10 cellular contexts compared by ENCODE assay signal in genomic region chr1:151619489-151620093, GRCh38. TPM values are rescaled to one million over a fixed set of nuclear protein-coding genes. Genes with fewer than 3 reads are reported as not detected.
DNase-seq lines count a peak whose midpoint lies in the region; ATAC-seq and TF ChIP-seq lines count a peak whose summit lies in the region.
"Had no signal": no experiment of that assay in that cellular context is flagged by ENCODE, and none has a peak within 500 bp of the region (broad histone marks: within the 10 kb centered on the region; RNA-seq: fewer than 3 reads in every experiment).

No MANE protein-coding gene starts in this region.

- H3K9me3 ChIP-seq in IMR-90 (ENCODE audit: control insufficient read depth, insufficient read depth, low read length) (no peaks in the 10 kb centered on the region), colonic mucosa (no peaks in the 10 kb centered on the region), muscle layer of colon (ENCODE audit: low read length) (no peaks in the 10 kb centered on the region)

- dilution Hi-C loops in IMR-90 (cut with HindIII; ENCODE audit: low sequenced_read_pairs, unreplicated experiment): no loop called here

- H3K36me3 ChIP-seq in IMR-90 (ENCODE audit: control insufficient read depth, insufficient read depth, low read length) (no peaks in the 10 kb centered on the region), colonic mucosa (no peaks in the 10 kb centered on the region), muscle layer of colon (ENCODE audit: insufficient read depth, low read length) (no peaks in the 10 kb centered on the region)

- TF ChIP-seq CTCF in 22Rv1 (IDR thresholded peaks at IDR 0.05): no peak
- no peak for TF ChIP-seq CTCF in IMR-90 (conservative IDR thresholded peaks at IDR 0.05; ENCODE audit: low read depth, low read length)
- TF ChIP-seq CTCF in colonic mucosa (IDR thresholded peaks at IDR 0.05): no peak

- no peak overlapping the region for H2AFZ ChIP-seq in IMR-90 (replicated peaks; ENCODE audit: low read length, poor library complexity)

- in situ Hi-C loops in IMR-90 (cut with MboI; ENCODE audit: low sequenced_read_pairs): no loop called here

- H3K4me2 ChIP-seq in IMR-90 (ENCODE audit: low read depth, low read length): peak overlapping the region; percentile 75; the same call in 1 of the 2 replicates

- peaks cover 12% of the 10 kb centered on the region for H3K4me1 ChIP-seq in IMR-90 (ENCODE audit: control insufficient read depth, insufficient read depth, low read length)
- peaks cover 7% of the 10 kb centered on the region for H3K4me1 ChIP-seq in colonic mucosa
- H3K4me1 ChIP-seq in muscle layer of colon (ENCODE audit: insufficient read depth, low read length): peaks cover 47% of the 10 kb centered on the region

- H3K4me3 ChIP-seq in IMR-90 (ENCODE audit: insufficient read depth, low read depth, low read length) (no peak overlapping the region), colonic mucosa (no peak overlapping the region), muscle layer of colon (ENCODE audit: low read depth in 1 of 2, low read length in 2 of 2) (no peak overlapping the region)

- TF ChIP-seq POLR2A in IMR-90 (IDR thresholded peaks at IDR 0.05; ENCODE audit: low read depth, low read length): no peak

- peaks cover 12% of the 10 kb centered on the region for H4K20me1 ChIP-seq in IMR-90 (ENCODE audit: insufficient read depth, low read length)

- H3K4ac ChIP-seq in IMR-90 (ENCODE audit: low read depth, low read length): no peak overlapping the region

- ATAC-seq in IMR-90 (ENCODE audit: low read depth) (peak; percentile 95), HG02981 (IDR thresholded peaks at IDR 0.05; ENCODE audit: unreplicated experiment) (no peak)
- ATAC-seq: naive thymus-derived CD8-positive, alpha-beta T cell had no signal

- BruUV-seq in IMR-90 (replicated peaks; lab: Mats Ljungman, UMichigan): no TSS peak

- H3K14ac ChIP-seq in IMR-90 (replicated peaks; ENCODE audit: low read depth, low read length): no peak overlapping the region

- H2BK15ac ChIP-seq in IMR-90 (ENCODE audit: low read depth, low read length): no peak overlapping the region

- H3K27ac ChIP-seq in 22Rv1: peak overlapping the region; percentile 47
- peak overlapping the region; percentile 7; the same call in 1 of the 2 replicates for H3K27ac ChIP-seq in IMR-90 (ENCODE audit: insufficient read depth, low read length)
- H3K27ac ChIP-seq in colonic mucosa: peak overlapping the region; percentile 26
- H3K27ac ChIP-seq in muscle layer of colon (ENCODE audit: low read depth, low read length): peak overlapping the region; percentile 10

- H2AK9ac ChIP-seq in IMR-90 (replicated peaks; ENCODE audit: low read depth, low read length, poor library complexity): no peak overlapping the region

- no peak overlapping the region for H2BK20ac ChIP-seq in IMR-90 (ENCODE audit: low read depth, low read length)

- H3K27me3 ChIP-seq in IMR-90 (ENCODE audit: control insufficient read depth, insufficient read depth, low read length): no peaks in the 10 kb centered on the region
- no peaks in the 10 kb centered on the region for H3K27me3 ChIP-seq in colonic mucosa
- H3K27me3 ChIP-seq in muscle layer of colon (ENCODE audit: control insufficient read depth in 1 of 2, insufficient read depth in 2 of 2, low read length in 2 of 2): no peaks in the 10 kb centered on the region

- peaks cover 16 to 77% of the 10 kb centered on the region in 2 experiments; a peak in 3 of 4 replicates for H3K79me1 ChIP-seq in IMR-90 (ENCODE audit: low read depth in 1 of 2, low read length in 2 of 2)

- whole genome bisulfite sequencing in IMR-90 (ENCODE audit: extremely low coverage in 2 of 2, insufficient read length in 1 of 2), 2 experiments: 27% methylated on average over 3 of the region's 6 CpGs; no CpG with 5 or more reads in 1 of the 2 experiments

- H4K91ac ChIP-seq in IMR-90 (ENCODE audit: insufficient read depth, low read depth, low read length): no peak overlapping the region

- intact Hi-C loops in IMR-90 (cut with micrococcal nuclease) (loop anchor here (5.0 kb wide), 1 partner anchor 43 kb away; no protein-coding TSS in a partner anchor), colonic mucosa (cut with DNase I) (no loop called here)

- POLR2A ChIA-PET in IMR-90 (lab: Charles Lee; ENCODE audit: unreplicated experiment): no interaction called here

- H3K18ac ChIP-seq in IMR-90 (ENCODE audit: low read depth, low read length): no peak overlapping the region

- no peak overlapping the region for H3K56ac ChIP-seq in IMR-90 (ENCODE audit: extremely low read depth, insufficient read depth, low read length)

- no peak overlapping the region for H2AK5ac ChIP-seq in IMR-90 (ENCODE audit: low read depth, low read length)

- H3K23ac ChIP-seq in IMR-90 (ENCODE audit: low read depth, low read length): 0 out of 2 replicates have a peak overlapping the region, but pooled peaks have one; percentile 30

- CTCF ChIA-PET in IMR-90 (lab: Yijun Ruan, JAX): interaction anchor here (0.6 to 1.5 kb wide), 4 partner anchors 10 to 42 kb away, joined by 3 to 4 read pairs (median 3); no protein-coding TSS in a partner anchor

- no peak for TF ChIP-seq RAD21 in IMR-90 (IDR thresholded peaks at IDR 0.05; ENCODE audit: low read length)

- H3K9ac ChIP-seq in IMR-90 (ENCODE audit: low read depth, low read length) (no peak overlapping the region), colonic mucosa (ENCODE audit: low read depth in 2 of 2, low read length in 2 of 2) (no peak overlapping the region), muscle layer of colon (ENCODE audit: low read length) (peak overlapping the region; percentile 22)

- no peak overlapping the region for H2BK5ac ChIP-seq in IMR-90 (ENCODE audit: low read depth, low read length, poor library complexity, severe bottlenecking)

- H4K5ac ChIP-seq in IMR-90 (ENCODE audit: low read depth, low read length): no peak overlapping the region

- H4K8ac ChIP-seq in IMR-90 (ENCODE audit: low read depth in 2 of 2, low read length in 2 of 2): no peak overlapping the region

- DNase-seq in IMR-90: peak; percentile 88
- no peak for DNase-seq in colonic mucosa
- no peak for DNase-seq in midbrain (lab: John Stamatoyannopoulos, UW)
- DNase-seq in foreskin melanocyte: no peak
- DNase-seq in NCI-H526 treated with DMSO at 0.1 percent for 48 hours (lab: John Stamatoyannopoulos, UW): no peak
- DNase-seq: naive thymus-derived CD8-positive, alpha-beta T cell; T-helper 2 cell had no signal

- 0 out of 2 replicates have a peak, but pooled peaks cover 5% of the 10 kb centered on the region for H3K9me1 ChIP-seq in IMR-90 (ENCODE audit: insufficient read depth, low read length)

- H2BK120ac ChIP-seq in IMR-90 (ENCODE audit: low read depth, low read length): no peak overlapping the region

TF ChIP-seq in IMR-90, 13 proteins besides CTCF, POLR2A, EP300 and RAD21:
- TF ChIP-seq MAFK (IDR thresholded peaks at IDR 0.05; ENCODE audit: low read depth, low read length) (no peak), CEBPB (IDR thresholded peaks at IDR 0.05; ENCODE audit: low read depth, low read length) (peak; percentile 77), MXI1 (IDR thresholded peaks at IDR 0.05; ENCODE audit: borderline replicate concordance, low read depth, low read length) (no peak), FOS (IDR thresholded peaks at IDR 0.05; ENCODE audit: low read depth, low read length) (peak; percentile 74; the same call in 1 of the 2 replicates), SMC3 (IDR thresholded peaks at IDR 0.05; ENCODE audit: low read depth, low read length) (no peak)

RNA-seq across cellular contexts. Expression of gene SNX27, which starts 7.7 kb away (rescaled TPM):
- total RNA-seq in IMR-90 (2012; rRNA removed) (25.6 and 34.4 TPM in 2 replicates), colonic mucosa (10 to 100 TPM; 28.7 to 32.0 TPM)
- polyA plus RNA-seq in IMR-90 (2012; rRNA removed): 9.3 and 12.3 TPM in 2 replicates
- 4.6 and 5.4 TPM in 2 replicates for polyA plus RNA-seq in IMR-90 (2012; cell fraction: cytosol; rRNA removed)
- 6.0 and 17.1 TPM in 2 replicates for polyA plus RNA-seq in IMR-90 (2012; cell fraction: nucleus; rRNA removed; ENCODE audit: low replicate concordance)
